Comparison of ENCODE assay signal across 1 cellular context in the genomic region with DNA sequence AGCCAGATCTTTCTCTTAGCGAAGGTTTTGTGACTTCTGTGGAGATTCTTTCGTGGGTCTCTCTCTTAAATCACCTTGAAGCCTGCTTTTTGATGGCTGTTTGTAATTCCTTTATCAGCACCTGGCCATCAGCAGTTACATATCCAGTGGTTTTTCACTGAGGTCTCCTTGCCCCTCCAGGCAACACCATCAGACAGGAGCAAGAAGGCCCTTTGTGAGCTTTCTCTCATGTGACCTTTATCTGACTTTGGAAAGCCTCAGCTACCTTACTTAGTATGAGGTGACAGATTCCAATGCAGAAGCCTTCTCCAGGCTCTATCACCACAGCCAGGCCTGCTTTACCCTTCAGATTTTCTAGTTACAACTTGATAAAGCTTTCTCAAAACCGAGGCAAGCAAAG.
TF ChIP-seq lines count a peak whose summit lies in the region.

No MANE protein-coding gene starts in this region.

TF ChIP-seq in IMR-90, 13 proteins besides CTCF, POLR2A, EP300 and RAD21 (continued from another document):
- TF ChIP-seq, protein P1, sequence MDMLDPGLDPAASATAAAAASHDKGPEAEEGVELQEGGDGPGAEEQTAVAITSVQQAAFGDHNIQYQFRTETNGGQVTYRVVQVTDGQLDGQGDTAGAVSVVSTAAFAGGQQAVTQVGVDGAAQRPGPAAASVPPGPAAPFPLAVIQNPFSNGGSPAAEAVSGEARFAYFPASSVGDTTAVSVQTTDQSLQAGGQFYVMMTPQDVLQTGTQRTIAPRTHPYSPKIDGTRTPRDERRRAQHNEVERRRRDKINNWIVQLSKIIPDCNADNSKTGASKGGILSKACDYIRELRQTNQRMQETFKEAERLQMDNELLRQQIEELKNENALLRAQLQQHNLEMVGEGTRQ (IDR thresholded peaks at IDR 0.05; ENCODE audit: low read depth, low read length): no peak
- TF ChIP-seq RFX5 (IDR thresholded peaks at IDR 0.05; ENCODE audit: low read depth, low read length): no peak
